1 cellular context compared by ENCODE assay signal in the genomic region with DNA sequence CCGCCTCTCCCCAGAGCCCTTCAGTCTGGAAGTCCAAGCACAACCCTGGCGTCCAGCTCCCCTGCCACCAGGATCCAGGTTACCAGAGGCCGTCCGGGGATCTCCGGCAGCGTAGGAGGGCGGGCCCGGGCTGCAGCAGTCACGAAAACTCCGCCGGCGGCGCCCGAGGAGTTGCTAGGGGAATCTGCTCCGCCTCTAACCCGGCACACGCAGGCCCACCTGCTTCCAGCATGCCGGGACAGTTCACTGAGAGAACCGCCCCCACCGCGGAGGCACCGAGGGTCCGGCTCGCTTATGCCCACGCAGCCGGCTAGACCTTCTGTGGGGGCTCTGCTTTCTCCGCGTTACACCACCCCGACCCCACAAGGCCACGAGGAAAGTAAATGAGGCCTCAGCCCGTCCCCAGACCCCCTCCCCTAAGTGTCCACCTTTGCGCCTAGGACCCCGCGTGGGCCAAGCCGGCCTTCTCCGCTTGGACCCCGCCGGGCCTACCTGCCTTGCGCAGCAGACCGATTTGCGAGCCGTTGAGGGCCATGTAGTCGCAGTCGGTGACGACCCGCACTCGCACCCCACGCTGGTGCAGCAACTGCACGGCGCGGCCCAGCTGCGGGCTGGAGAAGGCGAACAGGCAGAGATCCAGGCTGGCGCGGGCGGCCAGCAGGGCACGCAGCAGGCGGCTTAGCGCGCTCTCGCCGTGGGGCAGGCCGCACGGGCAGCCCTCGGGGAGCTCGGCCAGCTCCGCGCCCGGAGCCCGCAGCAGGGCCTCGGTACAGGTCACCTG.
A peak's percentile ranks its signal among the peaks of the same experiment; 100 is the strongest.
TF ChIP-seq lines count a peak whose summit lies in the region.

No MANE protein-coding gene starts in this region.

TF ChIP-seq in K562, 482 proteins besides CTCF, POLR2A, EP300 and RAD21 (continued from another document and continues in another):
- TF ChIP-seq, protein P1, sequence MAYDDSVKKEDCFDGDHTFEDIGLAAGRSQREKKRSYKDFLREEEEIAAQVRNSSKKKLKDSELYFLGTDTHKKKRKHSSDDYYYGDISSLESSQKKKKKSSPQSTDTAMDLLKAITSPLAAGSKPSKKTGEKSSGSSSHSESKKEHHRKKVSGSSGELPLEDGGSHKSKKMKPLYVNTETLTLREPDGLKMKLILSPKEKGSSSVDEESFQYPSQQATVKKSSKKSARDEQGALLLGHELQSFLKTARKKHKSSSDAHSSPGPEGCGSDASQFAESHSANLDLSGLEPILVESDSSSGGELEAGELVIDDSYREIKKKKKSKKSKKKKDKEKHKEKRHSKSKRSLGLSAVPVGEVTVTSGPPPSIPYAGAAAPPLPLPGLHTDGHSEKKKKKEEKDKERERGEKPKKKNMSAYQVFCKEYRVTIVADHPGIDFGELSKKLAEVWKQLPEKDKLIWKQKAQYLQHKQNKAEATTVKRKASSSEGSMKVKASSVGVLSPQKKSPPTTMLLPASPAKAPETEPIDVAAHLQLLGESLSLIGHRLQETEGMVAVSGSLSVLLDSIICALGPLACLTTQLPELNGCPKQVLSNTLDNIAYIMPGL (CRISPR knock-in tag; IDR thresholded peaks at IDR 0.05): no peak
- TF ChIP-seq RBM14 (IDR thresholded peaks at IDR 0.05; ENCODE audit: borderline replicate concordance, insufficient read depth, low read depth, low read length) (no peak), ESRRB (CRISPR knock-in tag; IDR thresholded peaks at IDR 0.05; ENCODE audit: borderline replicate concordance) (no peak), NFXL1 (CRISPR knock-in tag; IDR thresholded peaks at IDR 0.05) (no peak), NCOA4 (IDR thresholded peaks at IDR 0.05; ENCODE audit: partially characterized antibody) (no peak), CHD1 (IDR thresholded peaks at IDR 0.05; ENCODE audit: low read length) (peak; percentile 40), SUPT5H (IDR thresholded peaks at IDR 0.05) (no peak), RHOXF2B (CRISPR knock-in tag; conservative IDR thresholded peaks at IDR 0.05) (no peak), HOXB6 (CRISPR knock-in tag; IDR thresholded peaks at IDR 0.05; ENCODE audit: borderline replicate concordance) (no peak), HDAC1 (IDR thresholded peaks at IDR 0.05) (0 out of 4 replicates have a peak, but pooled peaks of 1 of the 2 experiments have one; percentile 42), KHSRP (IDR thresholded peaks at IDR 0.05) (no peak), THRAP3 (IDR thresholded peaks at IDR 0.05; ENCODE audit: borderline replicate concordance) (no peak), RNF2 (IDR thresholded peaks at IDR 0.05) (no peak), CREM (IDR thresholded peaks at IDR 0.05; ENCODE audit: low read depth) (peak; percentile 16; the same call in 1 of the 2 replicates), JUN (IDR thresholded peaks at IDR 0.05; ENCODE audit: borderline replicate concordance, low read depth, low read length) (no peak), JUN (CRISPR knock-in tag; IDR thresholded peaks at IDR 0.05; ENCODE audit: borderline replicate concordance) (0 out of 2 replicates have a peak, but pooled peaks have one; percentile 66), HIVEP1 (CRISPR knock-in tag; IDR thresholded peaks at IDR 0.05) (no peak), BRD9 (IDR thresholded peaks at IDR 0.05; ENCODE audit: low read depth, partially characterized antibody) (no peak), ZNF316 (IDR thresholded peaks at IDR 0.05) (no peak), GATAD2B (IDR thresholded peaks at IDR 0.05; ENCODE audit: borderline replicate concordance) (no peak), HMG20A (CRISPR knock-in tag; conservative IDR thresholded peaks at IDR 0.05) (no peak), PHTF2 (CRISPR knock-in tag; IDR thresholded peaks at IDR 0.05) (no peak), CC2D1A (IDR thresholded peaks at IDR 0.05) (no peak), ZNF551 (CRISPR knock-in tag; IDR thresholded peaks at IDR 0.05) (no peak), PHF21A (IDR thresholded peaks at IDR 0.05; ENCODE audit: borderline replicate concordance, low read depth) (no peak), FOXA3 (CRISPR knock-in tag; conservative IDR thresholded peaks at IDR 0.05 in 1 of 2, IDR thresholded peaks at IDR 0.05 in 1 of 2) (0 out of 4 replicates have a peak, but pooled peaks of 1 of the 2 experiments have one; percentile 14), FOXK1 (CRISPR knock-in tag; IDR thresholded peaks at IDR 0.05; ENCODE audit: borderline replicate concordance) (no peak), PTTG1 (tag; IDR thresholded peaks at IDR 0.05; ENCODE audit: low read depth) (no peak), KDM4B (IDR thresholded peaks at IDR 0.05; ENCODE audit: borderline replicate concordance in 2 of 2, low read depth in 1 of 2) (no peak), ZNF436 (CRISPR knock-in tag; IDR thresholded peaks at IDR 0.05) (no peak), MTF1 (CRISPR knock-in tag; IDR thresholded peaks at IDR 0.05; ENCODE audit: borderline replicate concordance) (no peak), GATAD2A (IDR thresholded peaks at IDR 0.05) (no peak), NCOA6 (IDR thresholded peaks at IDR 0.05) (no peak), CBFB (CRISPR knock-in tag; IDR thresholded peaks at IDR 0.05) (0 out of 2 replicates have a peak, but pooled peaks have one; percentile 21), MAFG (tag; conservative IDR thresholded peaks at IDR 0.05) (no peak)
- TF ChIP-seq, protein P2, sequence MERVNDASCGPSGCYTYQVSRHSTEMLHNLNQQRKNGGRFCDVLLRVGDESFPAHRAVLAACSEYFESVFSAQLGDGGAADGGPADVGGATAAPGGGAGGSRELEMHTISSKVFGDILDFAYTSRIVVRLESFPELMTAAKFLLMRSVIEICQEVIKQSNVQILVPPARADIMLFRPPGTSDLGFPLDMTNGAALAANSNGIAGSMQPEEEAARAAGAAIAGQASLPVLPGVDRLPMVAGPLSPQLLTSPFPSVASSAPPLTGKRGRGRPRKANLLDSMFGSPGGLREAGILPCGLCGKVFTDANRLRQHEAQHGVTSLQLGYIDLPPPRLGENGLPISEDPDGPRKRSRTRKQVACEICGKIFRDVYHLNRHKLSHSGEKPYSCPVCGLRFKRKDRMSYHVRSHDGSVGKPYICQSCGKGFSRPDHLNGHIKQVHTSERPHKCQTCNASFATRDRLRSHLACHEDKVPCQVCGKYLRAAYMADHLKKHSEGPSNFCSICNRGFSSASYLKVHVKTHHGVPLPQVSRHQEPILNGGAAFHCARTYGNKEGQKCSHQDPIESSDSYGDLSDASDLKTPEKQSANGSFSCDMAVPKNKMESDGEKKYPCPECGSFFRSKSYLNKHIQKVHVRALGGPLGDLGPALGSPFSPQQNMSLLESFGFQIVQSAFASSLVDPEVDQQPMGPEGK (CRISPR knock-in tag; IDR thresholded peaks at IDR 0.05; ENCODE audit: borderline replicate concordance): no peak
- TF ChIP-seq, protein P3, sequence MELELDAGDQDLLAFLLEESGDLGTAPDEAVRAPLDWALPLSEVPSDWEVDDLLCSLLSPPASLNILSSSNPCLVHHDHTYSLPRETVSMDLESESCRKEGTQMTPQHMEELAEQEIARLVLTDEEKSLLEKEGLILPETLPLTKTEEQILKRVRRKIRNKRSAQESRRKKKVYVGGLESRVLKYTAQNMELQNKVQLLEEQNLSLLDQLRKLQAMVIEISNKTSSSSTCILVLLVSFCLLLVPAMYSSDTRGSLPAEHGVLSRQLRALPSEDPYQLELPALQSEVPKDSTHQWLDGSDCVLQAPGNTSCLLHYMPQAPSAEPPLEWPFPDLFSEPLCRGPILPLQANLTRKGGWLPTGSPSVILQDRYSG (tag; conservative IDR thresholded peaks at IDR 0.05; ENCODE audit: low read depth): no peak
- TF ChIP-seq, protein P4, sequence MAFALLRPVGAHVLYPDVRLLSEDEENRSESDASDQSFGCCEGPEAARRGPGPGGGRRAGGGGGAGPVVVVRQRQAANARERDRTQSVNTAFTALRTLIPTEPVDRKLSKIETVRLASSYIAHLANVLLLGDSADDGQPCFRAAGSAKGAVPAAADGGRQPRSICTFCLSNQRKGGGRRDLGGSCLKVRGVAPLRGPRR (CRISPR knock-in tag; IDR thresholded peaks at IDR 0.05): no peak
- TF ChIP-seq, protein P5, sequence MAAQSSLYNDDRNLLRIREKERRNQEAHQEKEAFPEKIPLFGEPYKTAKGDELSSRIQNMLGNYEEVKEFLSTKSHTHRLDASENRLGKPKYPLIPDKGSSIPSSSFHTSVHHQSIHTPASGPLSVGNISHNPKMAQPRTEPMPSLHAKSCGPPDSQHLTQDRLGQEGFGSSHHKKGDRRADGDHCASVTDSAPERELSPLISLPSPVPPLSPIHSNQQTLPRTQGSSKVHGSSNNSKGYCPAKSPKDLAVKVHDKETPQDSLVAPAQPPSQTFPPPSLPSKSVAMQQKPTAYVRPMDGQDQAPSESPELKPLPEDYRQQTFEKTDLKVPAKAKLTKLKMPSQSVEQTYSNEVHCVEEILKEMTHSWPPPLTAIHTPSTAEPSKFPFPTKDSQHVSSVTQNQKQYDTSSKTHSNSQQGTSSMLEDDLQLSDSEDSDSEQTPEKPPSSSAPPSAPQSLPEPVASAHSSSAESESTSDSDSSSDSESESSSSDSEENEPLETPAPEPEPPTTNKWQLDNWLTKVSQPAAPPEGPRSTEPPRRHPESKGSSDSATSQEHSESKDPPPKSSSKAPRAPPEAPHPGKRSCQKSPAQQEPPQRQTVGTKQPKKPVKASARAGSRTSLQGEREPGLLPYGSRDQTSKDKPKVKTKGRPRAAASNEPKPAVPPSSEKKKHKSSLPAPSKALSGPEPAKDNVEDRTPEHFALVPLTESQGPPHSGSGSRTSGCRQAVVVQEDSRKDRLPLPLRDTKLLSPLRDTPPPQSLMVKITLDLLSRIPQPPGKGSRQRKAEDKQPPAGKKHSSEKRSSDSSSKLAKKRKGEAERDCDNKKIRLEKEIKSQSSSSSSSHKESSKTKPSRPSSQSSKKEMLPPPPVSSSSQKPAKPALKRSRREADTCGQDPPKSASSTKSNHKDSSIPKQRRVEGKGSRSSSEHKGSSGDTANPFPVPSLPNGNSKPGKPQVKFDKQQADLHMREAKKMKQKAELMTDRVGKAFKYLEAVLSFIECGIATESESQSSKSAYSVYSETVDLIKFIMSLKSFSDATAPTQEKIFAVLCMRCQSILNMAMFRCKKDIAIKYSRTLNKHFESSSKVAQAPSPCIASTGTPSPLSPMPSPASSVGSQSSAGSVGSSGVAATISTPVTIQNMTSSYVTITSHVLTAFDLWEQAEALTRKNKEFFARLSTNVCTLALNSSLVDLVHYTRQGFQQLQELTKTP (IDR thresholded peaks at IDR 0.05; ENCODE audit: low read depth in 1 of 2, partially characterized antibody in 2 of 2): no peak
- TF ChIP-seq, protein P6, sequence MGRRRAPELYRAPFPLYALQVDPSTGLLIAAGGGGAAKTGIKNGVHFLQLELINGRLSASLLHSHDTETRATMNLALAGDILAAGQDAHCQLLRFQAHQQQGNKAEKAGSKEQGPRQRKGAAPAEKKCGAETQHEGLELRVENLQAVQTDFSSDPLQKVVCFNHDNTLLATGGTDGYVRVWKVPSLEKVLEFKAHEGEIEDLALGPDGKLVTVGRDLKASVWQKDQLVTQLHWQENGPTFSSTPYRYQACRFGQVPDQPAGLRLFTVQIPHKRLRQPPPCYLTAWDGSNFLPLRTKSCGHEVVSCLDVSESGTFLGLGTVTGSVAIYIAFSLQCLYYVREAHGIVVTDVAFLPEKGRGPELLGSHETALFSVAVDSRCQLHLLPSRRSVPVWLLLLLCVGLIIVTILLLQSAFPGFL (CRISPR knock-in tag; IDR thresholded peaks at IDR 0.05): no peak
- TF ChIP-seq, protein P7, sequence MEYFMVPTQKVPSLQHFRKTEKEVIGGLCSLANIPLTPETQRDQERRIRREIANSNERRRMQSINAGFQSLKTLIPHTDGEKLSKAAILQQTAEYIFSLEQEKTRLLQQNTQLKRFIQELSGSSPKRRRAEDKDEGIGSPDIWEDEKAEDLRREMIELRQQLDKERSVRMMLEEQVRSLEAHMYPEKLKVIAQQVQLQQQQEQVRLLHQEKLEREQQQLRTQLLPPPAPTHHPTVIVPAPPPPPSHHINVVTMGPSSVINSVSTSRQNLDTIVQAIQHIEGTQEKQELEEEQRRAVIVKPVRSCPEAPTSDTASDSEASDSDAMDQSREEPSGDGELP (CRISPR knock-in tag; IDR thresholded peaks at IDR 0.05; ENCODE audit: borderline replicate concordance): peak; percentile 51; the same call in 1 of the 2 replicates
- TF ChIP-seq, protein P8, sequence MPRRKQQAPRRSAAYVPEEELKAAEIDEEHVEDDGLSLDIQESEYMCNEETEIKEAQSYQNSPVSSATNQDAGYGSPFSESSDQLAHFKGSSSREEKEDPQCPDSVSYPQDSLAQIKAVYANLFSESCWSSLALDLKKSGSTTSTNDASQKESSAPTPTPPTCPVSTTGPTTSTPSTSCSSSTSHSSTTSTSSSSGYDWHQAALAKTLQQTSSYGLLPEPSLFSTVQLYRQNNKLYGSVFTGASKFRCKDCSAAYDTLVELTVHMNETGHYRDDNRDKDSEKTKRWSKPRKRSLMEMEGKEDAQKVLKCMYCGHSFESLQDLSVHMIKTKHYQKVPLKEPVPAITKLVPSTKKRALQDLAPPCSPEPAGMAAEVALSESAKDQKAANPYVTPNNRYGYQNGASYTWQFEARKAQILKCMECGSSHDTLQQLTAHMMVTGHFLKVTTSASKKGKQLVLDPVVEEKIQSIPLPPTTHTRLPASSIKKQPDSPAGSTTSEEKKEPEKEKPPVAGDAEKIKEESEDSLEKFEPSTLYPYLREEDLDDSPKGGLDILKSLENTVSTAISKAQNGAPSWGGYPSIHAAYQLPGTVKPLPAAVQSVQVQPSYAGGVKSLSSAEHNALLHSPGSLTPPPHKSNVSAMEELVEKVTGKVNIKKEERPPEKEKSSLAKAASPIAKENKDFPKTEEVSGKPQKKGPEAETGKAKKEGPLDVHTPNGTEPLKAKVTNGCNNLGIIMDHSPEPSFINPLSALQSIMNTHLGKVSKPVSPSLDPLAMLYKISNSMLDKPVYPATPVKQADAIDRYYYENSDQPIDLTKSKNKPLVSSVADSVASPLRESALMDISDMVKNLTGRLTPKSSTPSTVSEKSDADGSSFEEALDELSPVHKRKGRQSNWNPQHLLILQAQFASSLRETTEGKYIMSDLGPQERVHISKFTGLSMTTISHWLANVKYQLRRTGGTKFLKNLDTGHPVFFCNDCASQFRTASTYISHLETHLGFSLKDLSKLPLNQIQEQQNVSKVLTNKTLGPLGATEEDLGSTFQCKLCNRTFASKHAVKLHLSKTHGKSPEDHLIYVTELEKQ (CRISPR knock-in tag; IDR thresholded peaks at IDR 0.05): no peak
- TF ChIP-seq, protein P9, sequence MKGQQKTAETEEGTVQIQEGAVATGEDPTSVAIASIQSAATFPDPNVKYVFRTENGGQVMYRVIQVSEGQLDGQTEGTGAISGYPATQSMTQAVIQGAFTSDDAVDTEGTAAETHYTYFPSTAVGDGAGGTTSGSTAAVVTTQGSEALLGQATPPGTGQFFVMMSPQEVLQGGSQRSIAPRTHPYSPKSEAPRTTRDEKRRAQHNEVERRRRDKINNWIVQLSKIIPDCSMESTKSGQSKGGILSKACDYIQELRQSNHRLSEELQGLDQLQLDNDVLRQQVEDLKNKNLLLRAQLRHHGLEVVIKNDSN (CRISPR knock-in tag; IDR thresholded peaks at IDR 0.05): no peak
- TF ChIP-seq, protein P10, sequence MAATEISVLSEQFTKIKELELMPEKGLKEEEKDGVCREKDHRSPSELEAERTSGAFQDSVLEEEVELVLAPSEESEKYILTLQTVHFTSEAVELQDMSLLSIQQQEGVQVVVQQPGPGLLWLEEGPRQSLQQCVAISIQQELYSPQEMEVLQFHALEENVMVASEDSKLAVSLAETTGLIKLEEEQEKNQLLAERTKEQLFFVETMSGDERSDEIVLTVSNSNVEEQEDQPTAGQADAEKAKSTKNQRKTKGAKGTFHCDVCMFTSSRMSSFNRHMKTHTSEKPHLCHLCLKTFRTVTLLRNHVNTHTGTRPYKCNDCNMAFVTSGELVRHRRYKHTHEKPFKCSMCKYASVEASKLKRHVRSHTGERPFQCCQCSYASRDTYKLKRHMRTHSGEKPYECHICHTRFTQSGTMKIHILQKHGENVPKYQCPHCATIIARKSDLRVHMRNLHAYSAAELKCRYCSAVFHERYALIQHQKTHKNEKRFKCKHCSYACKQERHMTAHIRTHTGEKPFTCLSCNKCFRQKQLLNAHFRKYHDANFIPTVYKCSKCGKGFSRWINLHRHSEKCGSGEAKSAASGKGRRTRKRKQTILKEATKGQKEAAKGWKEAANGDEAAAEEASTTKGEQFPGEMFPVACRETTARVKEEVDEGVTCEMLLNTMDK (IDR thresholded peaks at IDR 0.05; ENCODE audit: borderline replicate concordance, insufficient read depth, low read depth, low read length, poor library complexity, severe bottlenecking): no peak
